In genomic region chr11:44622721-44623258, GRCh38 we compare ENCODE assay signal across 1 cellular context.
A peak's percentile ranks its signal among the peaks of the same experiment; 100 is the strongest.
TF ChIP-seq lines count a peak whose summit lies in the region.

No MANE protein-coding gene starts in this region.

TF ChIP-seq in GM12878, 131 proteins besides CTCF, POLR2A, EP300 and RAD21:
- TF ChIP-seq TCF3 (IDR thresholded peaks at IDR 0.05; ENCODE audit: borderline replicate concordance, insufficient read depth, low read depth, low read length) (no peak), MEF2B (IDR thresholded peaks at IDR 0.05; ENCODE audit: partially characterized antibody, poor library complexity, severe bottlenecking) (no peak), SRF (IDR thresholded peaks at IDR 0.05; ENCODE audit: low read depth in 2 of 2, low read length in 2 of 2) (no peak), HDAC2 (IDR thresholded peaks at IDR 0.05) (no peak), SMARCA5 (IDR thresholded peaks at IDR 0.05) (no peak), POLR2AphosphoS2 (IDR thresholded peaks at IDR 0.05; ENCODE audit: low read depth, low read length) (0 out of 2 replicates have a peak, but pooled peaks have one; percentile 4)
- TF ChIP-seq, protein P1, sequence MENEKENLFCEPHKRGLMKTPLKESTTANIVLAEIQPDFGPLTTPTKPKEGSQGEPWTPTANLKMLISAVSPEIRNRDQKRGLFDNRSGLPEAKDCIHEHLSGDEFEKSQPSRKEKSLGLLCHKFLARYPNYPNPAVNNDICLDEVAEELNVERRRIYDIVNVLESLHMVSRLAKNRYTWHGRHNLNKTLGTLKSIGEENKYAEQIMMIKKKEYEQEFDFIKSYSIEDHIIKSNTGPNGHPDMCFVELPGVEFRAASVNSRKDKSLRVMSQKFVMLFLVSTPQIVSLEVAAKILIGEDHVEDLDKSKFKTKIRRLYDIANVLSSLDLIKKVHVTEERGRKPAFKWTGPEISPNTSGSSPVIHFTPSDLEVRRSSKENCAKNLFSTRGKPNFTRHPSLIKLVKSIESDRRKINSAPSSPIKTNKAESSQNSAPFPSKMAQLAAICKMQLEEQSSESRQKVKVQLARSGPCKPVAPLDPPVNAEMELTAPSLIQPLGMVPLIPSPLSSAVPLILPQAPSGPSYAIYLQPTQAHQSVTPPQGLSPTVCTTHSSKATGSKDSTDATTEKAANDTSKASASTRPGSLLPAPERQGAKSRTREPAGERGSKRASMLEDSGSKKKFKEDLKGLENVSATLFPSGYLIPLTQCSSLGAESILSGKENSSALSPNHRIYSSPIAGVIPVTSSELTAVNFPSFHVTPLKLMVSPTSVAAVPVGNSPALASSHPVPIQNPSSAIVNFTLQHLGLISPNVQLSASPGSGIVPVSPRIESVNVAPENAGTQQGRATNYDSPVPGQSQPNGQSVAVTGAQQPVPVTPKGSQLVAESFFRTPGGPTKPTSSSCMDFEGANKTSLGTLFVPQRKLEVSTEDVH (IDR thresholded peaks at IDR 0.05; ENCODE audit: low read depth, partially characterized antibody): no peak
- TF ChIP-seq, protein P2, sequence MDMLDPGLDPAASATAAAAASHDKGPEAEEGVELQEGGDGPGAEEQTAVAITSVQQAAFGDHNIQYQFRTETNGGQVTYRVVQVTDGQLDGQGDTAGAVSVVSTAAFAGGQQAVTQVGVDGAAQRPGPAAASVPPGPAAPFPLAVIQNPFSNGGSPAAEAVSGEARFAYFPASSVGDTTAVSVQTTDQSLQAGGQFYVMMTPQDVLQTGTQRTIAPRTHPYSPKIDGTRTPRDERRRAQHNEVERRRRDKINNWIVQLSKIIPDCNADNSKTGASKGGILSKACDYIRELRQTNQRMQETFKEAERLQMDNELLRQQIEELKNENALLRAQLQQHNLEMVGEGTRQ (IDR thresholded peaks at IDR 0.05; ENCODE audit: borderline replicate concordance, low read depth, low read length): no peak
- TF ChIP-seq, protein P3, sequence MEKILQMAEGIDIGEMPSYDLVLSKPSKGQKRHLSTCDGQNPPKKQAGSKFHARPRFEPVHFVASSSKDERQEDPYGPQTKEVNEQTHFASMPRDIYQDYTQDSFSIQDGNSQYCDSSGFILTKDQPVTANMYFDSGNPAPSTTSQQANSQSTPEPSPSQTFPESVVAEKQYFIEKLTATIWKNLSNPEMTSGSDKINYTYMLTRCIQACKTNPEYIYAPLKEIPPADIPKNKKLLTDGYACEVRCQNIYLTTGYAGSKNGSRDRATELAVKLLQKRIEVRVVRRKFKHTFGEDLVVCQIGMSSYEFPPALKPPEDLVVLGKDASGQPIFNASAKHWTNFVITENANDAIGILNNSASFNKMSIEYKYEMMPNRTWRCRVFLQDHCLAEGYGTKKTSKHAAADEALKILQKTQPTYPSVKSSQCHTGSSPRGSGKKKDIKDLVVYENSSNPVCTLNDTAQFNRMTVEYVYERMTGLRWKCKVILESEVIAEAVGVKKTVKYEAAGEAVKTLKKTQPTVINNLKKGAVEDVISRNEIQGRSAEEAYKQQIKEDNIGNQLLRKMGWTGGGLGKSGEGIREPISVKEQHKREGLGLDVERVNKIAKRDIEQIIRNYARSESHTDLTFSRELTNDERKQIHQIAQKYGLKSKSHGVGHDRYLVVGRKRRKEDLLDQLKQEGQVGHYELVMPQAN (conservative IDR thresholded peaks at IDR 0.05): no peak
